Comparison of ENCODE assay signal across 1 cellular context in the genomic region with DNA sequence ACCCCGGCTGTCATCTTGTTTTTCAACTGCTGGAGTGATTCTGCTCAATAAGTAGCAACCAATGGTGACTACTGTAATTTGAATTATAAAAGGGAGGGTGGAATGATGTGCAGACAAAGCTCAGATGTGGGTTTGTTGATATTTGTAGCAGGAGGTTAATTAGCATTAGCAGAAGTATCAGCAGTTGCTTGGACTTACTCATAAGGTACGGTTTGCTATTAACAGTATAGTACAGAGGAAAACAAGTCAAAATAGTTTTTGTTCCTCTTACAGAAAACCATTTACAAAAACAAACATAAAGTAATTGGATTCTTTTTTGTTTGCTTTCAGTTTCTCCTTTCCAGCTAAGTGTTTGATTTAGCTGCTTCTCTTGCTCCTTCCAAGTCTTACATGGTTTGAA.
TF ChIP-seq lines count a peak whose summit lies in the region.

No MANE protein-coding gene starts in this region.

TF ChIP-seq in GM23338, 12 proteins besides CTCF, POLR2A, EP300 and RAD21 (continued from another document):
- TF ChIP-seq, protein P1, sequence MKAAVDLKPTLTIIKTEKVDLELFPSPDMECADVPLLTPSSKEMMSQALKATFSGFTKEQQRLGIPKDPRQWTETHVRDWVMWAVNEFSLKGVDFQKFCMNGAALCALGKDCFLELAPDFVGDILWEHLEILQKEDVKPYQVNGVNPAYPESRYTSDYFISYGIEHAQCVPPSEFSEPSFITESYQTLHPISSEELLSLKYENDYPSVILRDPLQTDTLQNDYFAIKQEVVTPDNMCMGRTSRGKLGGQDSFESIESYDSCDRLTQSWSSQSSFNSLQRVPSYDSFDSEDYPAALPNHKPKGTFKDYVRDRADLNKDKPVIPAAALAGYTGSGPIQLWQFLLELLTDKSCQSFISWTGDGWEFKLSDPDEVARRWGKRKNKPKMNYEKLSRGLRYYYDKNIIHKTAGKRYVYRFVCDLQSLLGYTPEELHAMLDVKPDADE (IDR thresholded peaks at IDR 0.05), result no peak
- TF ChIP-seq EZH2 (IDR thresholded peaks at IDR 0.05; ENCODE audit: low read depth, unreplicated experiment) (no peak), EZH2phosphoT487 (IDR thresholded peaks at IDR 0.05; ENCODE audit: unreplicated experiment) (no peak), STAT1 (IDR thresholded peaks at IDR 0.05; ENCODE audit: unreplicated experiment) (no peak), ZNF114 (CRISPR knock-in tag; IDR thresholded peaks at IDR 0.05) (no peak), ZNF331 (CRISPR knock-in tag; IDR thresholded peaks at IDR 0.05; ENCODE audit: low read depth) (no peak), CREB1 (CRISPR knock-in tag; IDR thresholded peaks at IDR 0.05; ENCODE audit: low read depth) (no peak)
